Comparison of ENCODE assay signal across 30 cellular contexts in the genomic region with DNA sequence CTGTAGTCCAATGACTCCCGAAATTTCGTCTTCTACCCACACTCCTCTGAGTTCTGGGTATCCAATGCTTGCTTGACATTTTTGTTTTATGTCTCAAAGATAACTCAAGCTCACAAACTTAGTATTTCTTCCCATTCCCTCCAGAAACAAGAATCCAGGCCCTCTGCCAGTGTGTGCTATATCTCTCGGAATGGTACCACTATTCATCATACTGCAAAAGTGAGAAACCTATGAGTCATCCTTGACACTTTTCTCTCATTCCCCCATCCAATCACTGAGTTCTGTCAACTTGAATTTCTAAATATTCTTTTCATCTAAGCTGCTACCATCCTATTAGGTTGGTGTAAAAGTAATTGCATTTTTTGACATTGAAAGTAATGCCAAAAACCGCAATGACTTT. TPM values are rescaled to one million over a fixed set of nuclear protein-coding genes. Genes with fewer than 3 reads are reported as not detected.
DNase-seq lines count a peak whose midpoint lies in the region; ATAC-seq, FAIRE-seq and TF ChIP-seq lines count a peak whose summit lies in the region.
"Had no signal": no experiment of that assay in that cellular context is flagged by ENCODE, and none has a peak within 500 bp of the region (broad histone marks: within the 10 kb centered on the region; RNA-seq: fewer than 3 reads in every experiment).

No MANE protein-coding gene starts in this region.

- H3K27me3 ChIP-seq in small intestine (ENCODE audit: control insufficient read depth in 2 of 2, insufficient read depth in 2 of 2, low read length in 2 of 2) = no peaks in the 10 kb centered on the region
- H3K27me3 ChIP-seq: ascending aorta, vagina had no signal

- no peak for FAIRE-seq in small intestine (lab: Jason Lieb, UNC)
- FAIRE-seq: D721Med, endometrium had no signal

- no peaks in the 10 kb centered on the region for H3K27me3 Mint-ChIP-seq in stimulated activated memory B cell treated with anti-CD40 and anti-IgM and Interleukin-4, amounts not matched to agents 10 μg/mL and 1 μg/mL and 100 μg/mL, for 72 hours
- no peaks in the 10 kb centered on the region for H3K27me3 Mint-ChIP-seq in activated T-cell treated with anti-CD3 and anti-CD28 coated beads, Interleukin-2, amount 50 U/mL, for 24 hours
- H3K27me3 Mint-ChIP-seq: activated CD4-positive, alpha-beta memory T cell treated with anti-CD3 and anti-CD28 coated beads, Interleukin-2, amount 10 ng/mL, durations not matched to agents 7 days and 5 days; activated naive CD8-positive, alpha-beta T cell treated with anti-CD3 and anti-CD28 coated beads for 36 hours; dendritic cell treated with granulocyte-macrophage colony-stimulating factor and Interleukin-4, amounts not matched to agents 40 ng/mL and 50 ng/mL, for 4 days had no signal

- H3K9me3 ChIP-seq in small intestine (ENCODE audit: control insufficient read depth, low read depth) = no peaks in the 10 kb centered on the region
- H3K9me3 ChIP-seq: prostate gland had no signal

- peak; percentile 16 for DNase-seq in HCEC 1CT
- peak; percentile 37 for DNase-seq in amniotic epithelial cell (ENCODE audit: low read depth)
- DNase-seq in fibroblast of mammary gland (ENCODE audit: low read depth) = peak; percentile 30
- no peak for DNase-seq in activated T-cell treated with anti-CD3 and anti-CD28 coated beads, Interleukin-2, amount 50 U/mL, for 24 hours
- no peak for DNase-seq in AG08395 (ENCODE audit: low spot score)
- DNase-seq in activated CD8-positive, alpha-beta memory T cell treated with anti-CD3 and anti-CD28 coated beads, Interleukin-2, amount 50 U/mL, for 4 hours = no peak
- DNase-seq in small intestine = no peak
- DNase-seq: activated CD4-positive, alpha-beta memory T cell treated with anti-CD3 and anti-CD28 coated beads, Interleukin-2, amount 10 ng/mL, durations not matched to agents 7 days and 5 days; activated CD4-positive, alpha-beta T cell treated with anti-CD3 and anti-CD28 coated beads for 1 hour; activated naive CD8-positive, alpha-beta T cell treated with anti-CD3 and anti-CD28 coated beads for 36 hours; central memory CD4-positive, alpha-beta T cell; GOT3; NCI-H2029 treated with DMSO at 0.1 percent for 48 hours; NCI-H446; NCI-H82; stimulated activated CD4-positive, alpha-beta T cell treated with anti-CD3 and anti-CD28 coated beads, Interleukin-4, amount 100 ng/mL, for 24 hours; T-helper 2 cell had no signal

- no peak for TF ChIP-seq CTCF in fibroblast of mammary gland (conservative IDR thresholded peaks at IDR 0.05; ENCODE audit: control insufficient read depth, insufficient read depth, low read depth, low read length)

- H3K27ac Mint-ChIP-seq in stimulated activated memory B cell treated with anti-CD40 and anti-IgM and Interleukin-4, amounts not matched to agents 10 μg/mL and 1 μg/mL and 100 μg/mL, for 72 hours = peak overlapping the region; percentile 5
- H3K27ac Mint-ChIP-seq in activated T-cell treated with anti-CD3 and anti-CD28 coated beads, Interleukin-2, amount 50 U/mL, for 24 hours = no peak overlapping the region
- H3K27ac Mint-ChIP-seq: activated CD4-positive, alpha-beta memory T cell treated with anti-CD3 and anti-CD28 coated beads, Interleukin-2, amount 10 ng/mL, durations not matched to agents 7 days and 5 days; activated naive CD8-positive, alpha-beta T cell treated with anti-CD3 and anti-CD28 coated beads for 36 hours; CD14-positive monocyte; dendritic cell treated with granulocyte-macrophage colony-stimulating factor and Interleukin-4, amounts not matched to agents 40 ng/mL and 50 ng/mL, for 4 days; stimulated activated effector memory CD8-positive, alpha-beta T cell treated with anti-CD3 and anti-CD28 coated beads, Interleukin-12 subunit alpha, Interleukin-12 subunit beta, amount 100 ng/mL, for 72 hours had no signal

- H3K4me1 ChIP-seq in small intestine (ENCODE audit: control insufficient read depth in 2 of 2, insufficient read depth in 1 of 2, low read depth in 1 of 2, low read length in 1 of 2) = peaks cover 0 to 2% of the 10 kb centered on the region in 2 donors
- H3K4me1 ChIP-seq: ascending aorta, prostate gland, vagina had no signal

- no peak overlapping the region for H3K4me3 Mint-ChIP-seq in stimulated activated memory B cell treated with anti-CD40 and anti-IgM and Interleukin-4, amounts not matched to agents 10 μg/mL and 1 μg/mL and 100 μg/mL, for 72 hours
- no peak overlapping the region for H3K4me3 Mint-ChIP-seq in activated T-cell treated with anti-CD3 and anti-CD28 coated beads, Interleukin-2, amount 50 U/mL, for 24 hours
- H3K4me3 Mint-ChIP-seq: activated CD4-positive, alpha-beta memory T cell treated with anti-CD3 and anti-CD28 coated beads, Interleukin-2, amount 10 ng/mL, durations not matched to agents 7 days and 5 days; activated naive CD8-positive, alpha-beta T cell treated with anti-CD3 and anti-CD28 coated beads for 36 hours; CD14-positive monocyte; dendritic cell treated with granulocyte-macrophage colony-stimulating factor and Interleukin-4, amounts not matched to agents 40 ng/mL and 50 ng/mL, for 4 days; stimulated activated effector memory CD8-positive, alpha-beta T cell treated with anti-CD3 and anti-CD28 coated beads, Interleukin-12 subunit alpha, Interleukin-12 subunit beta, amount 100 ng/mL, for 72 hours had no signal

- H3K4me3 ChIP-seq in fibroblast of mammary gland (ENCODE audit: control insufficient read depth, low read depth, low read length) (no peak overlapping the region), small intestine (ENCODE audit: low read depth in 1 of 2, low read length in 2 of 2) (no peak overlapping the region)
- H3K4me3 ChIP-seq: ascending aorta, lung, prostate gland, SK-N-MC, thoracic aorta, vagina had no signal

- H3K36me3 Mint-ChIP-seq in stimulated activated memory B cell treated with anti-CD40 and anti-IgM and Interleukin-4, amounts not matched to agents 10 μg/mL and 1 μg/mL and 100 μg/mL, for 72 hours = peaks cover 33% of the 10 kb centered on the region
- H3K36me3 Mint-ChIP-seq in activated T-cell treated with anti-CD3 and anti-CD28 coated beads, Interleukin-2, amount 50 U/mL, for 24 hours (ENCODE audit: low read depth) = peaks cover 66% of the 10 kb centered on the region
- H3K36me3 Mint-ChIP-seq: stimulated activated effector memory CD8-positive, alpha-beta T cell treated with anti-CD3 and anti-CD28 coated beads, Interleukin-12 subunit alpha, Interleukin-12 subunit beta, amount 100 ng/mL, for 72 hours had no signal

- peaks cover 14% of the 10 kb centered on the region for H3K9me3 Mint-ChIP-seq in stimulated activated memory B cell treated with anti-CD40 and anti-IgM and Interleukin-4, amounts not matched to agents 10 μg/mL and 1 μg/mL and 100 μg/mL, for 72 hours
- peaks cover 22% of the 10 kb centered on the region for H3K9me3 Mint-ChIP-seq in activated T-cell treated with anti-CD3 and anti-CD28 coated beads, Interleukin-2, amount 50 U/mL, for 24 hours

- H3K4me1 Mint-ChIP-seq in stimulated activated memory B cell treated with anti-CD40 and anti-IgM and Interleukin-4, amounts not matched to agents 10 μg/mL and 1 μg/mL and 100 μg/mL, for 72 hours = peaks cover 28% of the 10 kb centered on the region
- peaks cover 23% of the 10 kb centered on the region for H3K4me1 Mint-ChIP-seq in activated T-cell treated with anti-CD3 and anti-CD28 coated beads, Interleukin-2, amount 50 U/mL, for 24 hours (ENCODE audit: low read depth)
- H3K4me1 Mint-ChIP-seq: CD14-positive monocyte had no signal

- no peak for ATAC-seq in stimulated activated memory B cell treated with anti-CD40 and anti-IgM and Interleukin-4, amounts not matched to agents 10 μg/mL and 1 μg/mL and 100 μg/mL, for 72 hours
- ATAC-seq: sciatic nerve; stimulated activated effector memory CD8-positive, alpha-beta T cell treated with anti-CD3 and anti-CD28 coated beads, Interleukin-12 subunit alpha, Interleukin-12 subunit beta, amount 100 ng/mL, for 72 hours had no signal

- WGBS in small intestine, 3 donors = 24 to 63% (median 56%) methylated on average over 4 of the region's 4 CpGs

- H3K27ac ChIP-seq in small intestine (ENCODE audit: low read depth in 1 of 2, low read length in 1 of 2) = no peak overlapping the region
- H3K27ac ChIP-seq: ascending aorta, prostate gland, SK-N-MC, thoracic aorta, vagina had no signal

- H3K36me3 ChIP-seq in small intestine (ENCODE audit: control insufficient read depth in 2 of 2, insufficient read depth in 2 of 2, low read length in 2 of 2) = no peaks in the 10 kb centered on the region
- H3K36me3 ChIP-seq: ascending aorta, prostate gland, thoracic aorta, vagina had no signal

RNA-seq across cellular contexts. Expression of gene SLC12A2, which starts 9.8 kb away (rescaled TPM):
- polyA plus RNA-seq in small intestine = 10 to 100 TPM in 1 of 3 donors, 1 to 10 TPM in 2; 1.4 to 80.3 (median 2.9) TPM

Comparison
In these comparisons a context has a peak if more than half of its experiments do, and no peak if none do; other contexts are left out.
1. DNase-seq: peak in HCEC 1CT (single experiment), amniotic epithelial cell (single experiment) and fibroblast of mammary gland (single experiment); none in activated T-cell treated with anti-CD3 and anti-CD28 coated beads, Interleukin-2, amount 50 U/mL, for 24 hours (single experiment), AG08395 (single experiment), activated CD8-positive, alpha-beta memory T cell treated with anti-CD3 and anti-CD28 coated beads, Interleukin-2, amount 50 U/mL, for 4 hours (single experiment) and small intestine (single experiment).